1 cellular context compared by ENCODE assay signal in genomic region chr19:50358483-50359431, GRCh38.
TF ChIP-seq lines count a peak whose summit lies in the region.

No MANE protein-coding gene starts in this region.

TF ChIP-seq in K562, 482 proteins besides CTCF, POLR2A, EP300 and RAD21 (continued from another document and continues in another):
- peak; percentile 66; the same call in 1 of the 2 replicates for TF ChIP-seq AFF4 (CRISPR knock-in tag; IDR thresholded peaks at IDR 0.05)
- TF ChIP-seq VEZF1 (CRISPR knock-in tag; IDR thresholded peaks at IDR 0.05) = peak; percentile 40
- TF ChIP-seq HBP1 (CRISPR knock-in tag; IDR thresholded peaks at IDR 0.05) = peak; percentile 50; the same call in 1 of the 2 replicates
- peak; percentile 48; the same call in 1 of the 2 replicates for TF ChIP-seq PML (IDR thresholded peaks at IDR 0.05; ENCODE audit: low read length)
- TF ChIP-seq RFX1 (IDR thresholded peaks at IDR 0.05) = no peak; the same call in 1 of the 2 replicates
- TF ChIP-seq GTF2E2 (tag; IDR thresholded peaks at IDR 0.05) = 0 out of 2 replicates have a peak, but pooled peaks have one; percentile 7
- TF ChIP-seq EP400 (IDR thresholded peaks at IDR 0.05) = peak; percentile 85
- 0 out of 2 replicates have a peak, but pooled peaks have one; percentile 65 for TF ChIP-seq PYGO2 (tag; IDR thresholded peaks at IDR 0.05)
- peak; percentile 67; the same call in 1 of the 2 replicates for TF ChIP-seq CREB5 (CRISPR knock-in tag; IDR thresholded peaks at IDR 0.05)
- TF ChIP-seq NR2C1 (IDR thresholded peaks at IDR 0.05) = no peak
- peak; percentile 52; the same call in 1 of the 2 replicates for TF ChIP-seq NR2C1 (tag; IDR thresholded peaks at IDR 0.05)
- peak; percentile 72 for TF ChIP-seq FIP1L1 (IDR thresholded peaks at IDR 0.05; ENCODE audit: low read depth, low read length, poor library complexity, severe bottlenecking)
- 0 out of 2 replicates have a peak, but pooled peaks have one; percentile 47 for TF ChIP-seq ELF4 (CRISPR knock-in tag; IDR thresholded peaks at IDR 0.05)
- TF ChIP-seq NCOA2 (IDR thresholded peaks at IDR 0.05; ENCODE audit: partially characterized antibody in 2 of 2) = no peak
- TF ChIP-seq ESRRA (IDR thresholded peaks at IDR 0.05; ENCODE audit: borderline replicate concordance, low read depth) = peak; percentile 82; the same call in 1 of the 2 replicates
- peak; percentile 62; the same call in 1 of the 2 replicates for TF ChIP-seq CBFB (CRISPR knock-in tag; IDR thresholded peaks at IDR 0.05)
- no peak for TF ChIP-seq GTF2F1 (IDR thresholded peaks at IDR 0.05; ENCODE audit: low read depth, low read length)
- TF ChIP-seq RBM14 (IDR thresholded peaks at IDR 0.05; ENCODE audit: borderline replicate concordance, insufficient read depth, low read depth, low read length) = no peak
- TF ChIP-seq ZNF695 (CRISPR knock-in tag; IDR thresholded peaks at IDR 0.05) = 0 out of 2 replicates have a peak, but pooled peaks have one; percentile 78
- 0 out of 2 replicates have a peak, but pooled peaks have one; percentile 23 for TF ChIP-seq SMARCA4 (IDR thresholded peaks at IDR 0.05)
- TF ChIP-seq ZKSCAN1 (IDR thresholded peaks at IDR 0.05; ENCODE audit: low read depth, low read length) = no peak
- TF ChIP-seq MGA (IDR thresholded peaks at IDR 0.05) = peak; percentile 91
- no peak for TF ChIP-seq ZNF12 (CRISPR knock-in tag; IDR thresholded peaks at IDR 0.05)
- 0 out of 2 replicates have a peak, but pooled peaks have one; percentile 12 for TF ChIP-seq PHB2 (IDR thresholded peaks at IDR 0.05; ENCODE audit: low read depth)
- peak; percentile 79 for TF ChIP-seq IRF9 (tag; IDR thresholded peaks at IDR 0.05)
- TF ChIP-seq ZSCAN32 (CRISPR knock-in tag; IDR thresholded peaks at IDR 0.05) = no peak
- TF ChIP-seq KLF6 (CRISPR knock-in tag; IDR thresholded peaks at IDR 0.05; ENCODE audit: borderline replicate concordance) = no peak; the same call in 1 of the 2 replicates
- peak; percentile 58 for TF ChIP-seq RBBP5 (IDR thresholded peaks at IDR 0.05; ENCODE audit: borderline replicate concordance, insufficient read depth, low read length, poor library complexity, severe bottlenecking)
- TF ChIP-seq ADNP (tag; IDR thresholded peaks at IDR 0.05) = 0 out of 2 replicates have a peak, but pooled peaks have one; percentile 14
- TF ChIP-seq CREB3 (tag; conservative IDR thresholded peaks at IDR 0.05; ENCODE audit: low read depth) = peak; percentile 70; the same call in 1 of the 2 replicates
- peak; percentile 79 to 92 for TF ChIP-seq E2F6 (IDR thresholded peaks at IDR 0.05; ENCODE audit: borderline replicate concordance in 1 of 2, extremely low read depth in 1 of 2, insufficient read depth in 1 of 2, insufficient read length in 1 of 2, low read depth in 1 of 2, low read length in 1 of 2, poor library complexity in 1 of 2, severe bottlenecking in 1 of 2)
- TF ChIP-seq ZNF766 (CRISPR knock-in tag; conservative IDR thresholded peaks at IDR 0.05) = no peak
- TF ChIP-seq DLX4 (CRISPR knock-in tag; IDR thresholded peaks at IDR 0.05) = no peak
